Comparison of ENCODE assay signal across 25 cellular contexts in genomic region chr2:204507636-204508035, GRCh38.
"Had no signal": no experiment of that assay in that cellular context is flagged by ENCODE, and none has a peak within 500 bp of the region (broad histone marks: within the 10 kb centered on the region; RNA-seq: fewer than 3 reads in every experiment).

No MANE protein-coding gene starts in this region.

- H3K4me3 ChIP-seq: breast epithelium, MG63, Peyer's patch, SJCRH30 had no signal

- H3K27me3 Mint-ChIP-seq: activated naive CD4-positive, alpha-beta T cell treated with anti-CD3 and anti-CD28 coated beads, Interleukin-2, amount 50 U/mL, for 24 hours had no signal

- H3K4me1 ChIP-seq: breast epithelium had no signal

- H3K9me3 ChIP-seq: breast epithelium, MG63, Peyer's patch, SJCRH30, SK-N-SH had no signal

- H3K27me3 ChIP-seq: breast epithelium, MG63, Peyer's patch, SJCRH30 had no signal

- H3K27ac Mint-ChIP-seq: activated CD8-positive, alpha-beta T cell treated with anti-CD3 and anti-CD28 coated beads, Interleukin-2, amount 10 ng/mL, durations not matched to agents 7 days and 5 days; activated naive CD4-positive, alpha-beta T cell treated with anti-CD3 and anti-CD28 coated beads, Interleukin-2, amount 50 U/mL, for 24 hours; T-helper 2 cell treated with Interferon-gamma antibody and Interleukin-4, amounts not matched to agents 5 μg/mL and 100 μg/mL, for 36 hours; WTC11 had no signal

- DNase-seq: activated CD4-positive, alpha-beta T cell treated with anti-CD3 and anti-CD28 coated beads for 48 hours; activated CD4-positive, alpha-beta T cell treated with anti-CD3 and anti-CD28 coated beads, Interleukin-2, amount 50 U/mL, for 4 hours; activated CD4-positive, CD25-positive, alpha-beta regulatory T cell treated with anti-CD3 and anti-CD28 coated beads, Interleukin-2, amount 50 U/mL, for 72 hours; activated CD8-positive, alpha-beta memory T cell treated with anti-CD3 and anti-CD28 coated beads, Interleukin-2, amount 50 U/mL, for 48 hours; activated CD8-positive, alpha-beta T cell treated with anti-CD3 and anti-CD28 coated beads, Interleukin-2, amount 10 ng/mL, durations not matched to agents 7 days and 5 days; activated T-cell treated with anti-CD3 and anti-CD28 coated beads, Interleukin-2, amount 50 U/mL, for 1 hour; aorta; caudate nucleus; MG63; NCI-H1105; NCI-H1436; NCI-H1694 treated with DMSO at 0.1 percent for 48 hours; NCI-H2081; NCI-H510A treated with DMSO at 0.1 percent for 48 hours; NCI-H69; Peyer's patch; Right ventricle myocardium superior; SJCRH30; SK-N-SH; SW 1271 had no signal

- H3K9me2 ChIP-seq: SK-N-SH had no signal

- H3K27ac ChIP-seq: breast epithelium, Peyer's patch, RWPE1, SJCRH30 had no signal

- H3K4me3 Mint-ChIP-seq: activated CD8-positive, alpha-beta T cell treated with anti-CD3 and anti-CD28 coated beads, Interleukin-2, amount 10 ng/mL, durations not matched to agents 7 days and 5 days; activated naive CD4-positive, alpha-beta T cell treated with anti-CD3 and anti-CD28 coated beads, Interleukin-2, amount 50 U/mL, for 24 hours; T-helper 2 cell treated with Interferon-gamma antibody and Interleukin-4, amounts not matched to agents 5 μg/mL and 100 μg/mL, for 36 hours; WTC11 had no signal

- H3K9ac ChIP-seq: SK-N-SH had no signal

- ATAC-seq: activated CD8-positive, alpha-beta T cell treated with anti-CD3 and anti-CD28 coated beads, Interleukin-2, amount 10 ng/mL, durations not matched to agents 7 days and 5 days; WTC11 had no signal

- H3K36me3 ChIP-seq: breast epithelium, MG63, Peyer's patch, SJCRH30 had no signal

- H3K4me2 ChIP-seq: SK-N-SH had no signal

- H3K36me3 Mint-ChIP-seq: activated naive CD4-positive, alpha-beta T cell treated with anti-CD3 and anti-CD28 coated beads, Interleukin-2, amount 50 U/mL, for 24 hours; WTC11 had no signal

- H3K4me1 Mint-ChIP-seq: activated naive CD4-positive, alpha-beta T cell treated with anti-CD3 and anti-CD28 coated beads, Interleukin-2, amount 50 U/mL, for 24 hours; WTC11 had no signal

- H3K9me3 Mint-ChIP-seq: activated naive CD4-positive, alpha-beta T cell treated with anti-CD3 and anti-CD28 coated beads, Interleukin-2, amount 50 U/mL, for 24 hours; T-helper 2 cell treated with Interferon-gamma antibody and Interleukin-4, amounts not matched to agents 5 μg/mL and 100 μg/mL, for 36 hours; WTC11 had no signal
